In the genomic region with DNA sequence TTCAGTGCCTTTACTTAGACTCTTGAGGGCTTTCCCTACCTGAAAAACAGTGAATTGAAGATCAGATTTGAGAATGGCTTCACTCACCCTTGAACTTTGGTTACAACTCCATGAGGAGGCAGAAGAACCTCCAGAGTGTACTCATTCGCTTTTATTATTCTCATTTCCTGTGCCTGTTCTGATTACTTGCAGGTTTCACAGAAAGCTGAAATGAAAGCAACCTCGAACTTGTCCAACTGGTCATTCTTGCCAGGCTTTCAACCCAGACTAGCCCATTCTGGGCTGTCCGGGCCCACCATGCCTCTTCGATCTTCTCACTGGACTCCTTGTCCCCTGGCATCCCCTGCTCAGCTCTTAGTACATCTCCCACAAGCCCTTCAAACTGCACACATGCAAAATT, we compare ENCODE assay signal across 22 cellular contexts. TPM values are rescaled to one million over a fixed set of nuclear protein-coding genes. Genes with fewer than 3 reads are reported as not detected.
DNase-seq lines count a peak whose midpoint lies in the region; ATAC-seq and TF ChIP-seq lines count a peak whose summit lies in the region.
"Had no signal": no experiment of that assay in that cellular context is flagged by ENCODE, and none has a peak within 500 bp of the region (broad histone marks: within the 10 kb centered on the region; RNA-seq: fewer than 3 reads in every experiment).

No MANE protein-coding gene starts in this region.

- WGBS in hepatocyte (ENCODE audit: low lambda C conversion rate, missing lambda C conversion rate): 81% methylated on average over 4 of the region's 4 CpGs
- WGBS in neuronal stem cell (ENCODE audit: extremely low coverage in 2 of 2, insufficient read length in 2 of 2, insufficient replicate concordance in 1 of 2), 2 donors: no CpG with 5 or more reads among the region's 4 CpGs

- H3K9me2 ChIP-seq in hepatocyte (replicated peaks; ENCODE audit: insufficient read depth): no peaks in the 10 kb centered on the region
- no peaks in the 10 kb centered on the region for H3K9me2 ChIP-seq in OCI-LY7 (ENCODE audit: insufficient read depth, low read length)

- H2AFZ ChIP-seq in hepatocyte: no peak overlapping the region
- H2AFZ ChIP-seq in neuronal stem cell (ENCODE audit: low read length): peak overlapping the region; percentile 20
- no peak overlapping the region for H2AFZ ChIP-seq in OCI-LY7 (ENCODE audit: low read length)
- H2AFZ ChIP-seq: GM23338 had no signal

- no peak overlapping the region for H2BK120ac ChIP-seq in neuronal stem cell (ENCODE audit: low read depth, low read length)

- no peak overlapping the region for H3K27ac Mint-ChIP-seq in MCF 10A (ENCODE audit: low read depth, unreplicated experiment)
- H3K27ac Mint-ChIP-seq: CD4-positive, CD25-positive, alpha-beta regulatory T cell; GM23338; H9 had no signal

- H2BK5ac ChIP-seq in neuronal stem cell (ENCODE audit: low read length): no peak overlapping the region

- H3K36me3 ChIP-seq in breast epithelium (no peaks in the 10 kb centered on the region), hepatocyte (replicated peaks; ENCODE audit: insufficient read depth, low read depth) (no peaks in the 10 kb centered on the region), neuronal stem cell (replicated peaks in 1 of 2; ENCODE audit: control insufficient read depth in 2 of 2, insufficient read depth in 2 of 2, low read length in 2 of 2) (no peaks in the 10 kb centered on the region), A673 (ENCODE audit: insufficient read depth, low read length, poor library complexity, severe bottlenecking) (no peaks in the 10 kb centered on the region), OCI-LY7 (ENCODE audit: insufficient read depth, low read length) (no peaks in the 10 kb centered on the region)
- H3K36me3 ChIP-seq: BLaER1 had no signal

- H2AK5ac ChIP-seq in neuronal stem cell (ENCODE audit: low read depth, low read length): no peak overlapping the region

- no peaks in the 10 kb centered on the region for H3K27me3 ChIP-seq in breast epithelium
- H3K27me3 ChIP-seq in hepatocyte: no peaks in the 10 kb centered on the region
- H3K27me3 ChIP-seq in neuronal stem cell (ENCODE audit: control insufficient read depth in 3 of 3, insufficient read depth in 3 of 3, low read depth in 1 of 3, low read length in 3 of 3): no peaks in the 10 kb centered on the region
- no peaks in the 10 kb centered on the region for H3K27me3 ChIP-seq in A673 (replicated peaks; ENCODE audit: insufficient read depth, low read depth, low read length, poor library complexity)
- H3K27me3 ChIP-seq: BLaER1 had no signal

- POLR2A ChIA-PET in MCF 10A (lab: Yijun Ruan, JAX) (interaction anchor here (0.7 to 1.3 kb wide), 2 partner anchors 14 to 20 kb away, joined by 3 to 5 read pairs; a partner anchor contains a TSS), A673 (lab: Charles Lee; ENCODE audit: low non-redundant PET) (no interaction called here), OCI-LY7 (lab: Charles Lee) (no interaction called here)

- no peak overlapping the region for H4K8ac ChIP-seq in neuronal stem cell (ENCODE audit: low read depth, low read length)

- H3K4me1 ChIP-seq in breast epithelium (no peaks in the 10 kb centered on the region), hepatocyte (ENCODE audit: insufficient read depth) (peaks cover 23% of the 10 kb centered on the region), neuronal stem cell (ENCODE audit: control insufficient read depth in 2 of 2, insufficient read depth in 1 of 2, low read depth in 1 of 2, low read length in 2 of 2) (peaks cover 0 to 3% of the 10 kb centered on the region in 2 donors), A673 (ENCODE audit: insufficient read depth, low read length, poor library complexity, severe bottlenecking) (no peaks in the 10 kb centered on the region), OCI-LY7 (ENCODE audit: insufficient read depth, low read length, poor library complexity, severe bottlenecking) (no peaks in the 10 kb centered on the region)
- H3K4me1 ChIP-seq: BLaER1 had no signal

- H3K9me3 ChIP-seq in breast epithelium (no peaks in the 10 kb centered on the region), hepatocyte (ENCODE audit: low read depth) (no peaks in the 10 kb centered on the region), neuronal stem cell (replicated peaks in 1 of 2; ENCODE audit: control insufficient read depth in 2 of 2, insufficient read depth in 1 of 2, low read depth in 1 of 2, low read length in 2 of 2) (no peaks in the 10 kb centered on the region), A673 (ENCODE audit: low read depth, low read length, poor library complexity, severe bottlenecking) (no peaks in the 10 kb centered on the region), OCI-LY7 (ENCODE audit: low read length) (no peaks in the 10 kb centered on the region)
- H3K9me3 ChIP-seq: BLaER1 had no signal

- no peak overlapping the region for H2BK12ac ChIP-seq in neuronal stem cell (ENCODE audit: low read length)

- no peak overlapping the region for H3K4ac ChIP-seq in neuronal stem cell (ENCODE audit: low read length)

- TF ChIP-seq CTCF in breast epithelium (IDR thresholded peaks at IDR 0.05) (no peak), MCF 10A (IDR thresholded peaks at IDR 0.05; ENCODE audit: unreplicated experiment) (no peak), hepatocyte (IDR thresholded peaks at IDR 0.05; ENCODE audit: poor library complexity) (no peak), A673 (conservative IDR thresholded peaks at IDR 0.05; ENCODE audit: low read depth, low read length) (no peak), OCI-LY7 (conservative IDR thresholded peaks at IDR 0.05; ENCODE audit: low read length) (no peak)

- no peak overlapping the region for H3K4me3 ChIP-seq in breast epithelium
- H3K4me3 ChIP-seq in hepatocyte: no peak overlapping the region
- no peak overlapping the region for H3K4me3 ChIP-seq in neuronal stem cell (ENCODE audit: low read length in 2 of 2)
- H3K4me3 ChIP-seq in A673 (ENCODE audit: low read depth, low read length, poor library complexity, severe bottlenecking): no peak overlapping the region
- no peak overlapping the region for H3K4me3 ChIP-seq in OCI-LY7 (ENCODE audit: low read depth, low read length, poor library complexity, severe bottlenecking)
- H3K4me3 ChIP-seq: BLaER1, GM23338, K562 had no signal

- ATAC-seq in HG02852 (IDR thresholded peaks at IDR 0.05; ENCODE audit: unreplicated experiment): no peak
- ATAC-seq: GM23338, K562, Panc1 had no signal

- no peak overlapping the region for H4K91ac ChIP-seq in neuronal stem cell (ENCODE audit: low read depth, low read length, poor library complexity)

- no peak overlapping the region for H3K14ac ChIP-seq in neuronal stem cell (ENCODE audit: low read length)

- H3K4me2 ChIP-seq in hepatocyte (peak overlapping the region; percentile 7), neuronal stem cell (ENCODE audit: insufficient read depth, low read length, poor library complexity, severe bottlenecking) (no peak overlapping the region), OCI-LY7 (ENCODE audit: low read length) (no peak overlapping the region)
- H3K4me2 ChIP-seq: BLaER1, GM23338 had no signal

- H3K27ac ChIP-seq in breast epithelium (peak overlapping the region; percentile 8 to 38), hepatocyte (peak overlapping the region; percentile 50), neuronal stem cell (replicated peaks; ENCODE audit: low read length) (no peak overlapping the region), A673 (ENCODE audit: low read depth, low read length, poor library complexity, severe bottlenecking) (no peak overlapping the region), OCI-LY7 (ENCODE audit: low read depth, low read length, poor library complexity, severe bottlenecking) (no peak overlapping the region)
- H3K27ac ChIP-seq: BLaER1 had no signal

- H3K4me3 Mint-ChIP-seq in MCF 10A (ENCODE audit: unreplicated experiment): no peak overlapping the region
- H3K4me3 Mint-ChIP-seq: CD4-positive, CD25-positive, alpha-beta regulatory T cell; GM23338; H9 had no signal

- no peak overlapping the region for H3K18ac ChIP-seq in neuronal stem cell (ENCODE audit: low read length)

- intact Hi-C loops in breast epithelium (cut with DNase I; ENCODE audit: low total_unique reads): no loop called here
- intact Hi-C loops in MCF 10A (cut with micrococcal nuclease): no loop called here
- intact Hi-C loops in A673 (cut with micrococcal nuclease; ENCODE audit: unreplicated experiment): no loop called here
- intact Hi-C loops in OCI-LY7 (cut with micrococcal nuclease; ENCODE audit: unreplicated experiment): no loop called here

- H3K27me3 Mint-ChIP-seq in MCF 10A (ENCODE audit: insufficient read depth, unreplicated experiment): no peaks in the 10 kb centered on the region

- CTCF ChIA-PET in MCF 10A (lab: Yijun Ruan, JAX): no interaction called here
- CTCF ChIA-PET in A673 (lab: Charles Lee): no interaction called here
- CTCF ChIA-PET in OCI-LY7 (lab: Charles Lee; ENCODE audit: unreplicated experiment): no interaction called here

- no peak overlapping the region for H3K9ac ChIP-seq in neuronal stem cell (ENCODE audit: low read depth, low read length, poor library complexity)
- H3K9ac ChIP-seq: BLaER1 had no signal

- no peak overlapping the region for H2BK15ac ChIP-seq in neuronal stem cell (ENCODE audit: low read length)

- TF ChIP-seq POLR2A in breast epithelium (IDR thresholded peaks at IDR 0.05): no peak

- DNase-seq in breast epithelium (ENCODE audit: low spot score in 2 of 2) (no peak), MCF 10A (ENCODE audit: unreplicated experiment) (no peak), hepatocyte (ENCODE audit: low spot score) (no peak), neuronal stem cell (ENCODE audit: low spot score) (no peak), A673 (ENCODE audit: low spot score) (no peak), OCI-LY7 (ENCODE audit: low spot score) (no peak), putamen (ENCODE audit: low spot score) (no peak)
- DNase-seq: CD4-positive, CD25-positive, alpha-beta regulatory T cell; H9; Kasumi-1; NCI-H1105 treated with DMSO at 0.1 percent for 48 hours; NCI-H146; NCI-H1930; NCI-H2107; NCI-H524; NCI-H748 treated with DMSO at 0.1 percent for 48 hours; SHP77 treated with DMSO at 0.1 percent for 48 hours had no signal

- no TSS peak for BruUV-seq in MCF 10A (replicated peaks; lab: Mats Ljungman, UMichigan)
- BruUV-seq in A673 (replicated peaks; lab: Mats Ljungman, UMichigan): no TSS peak
- no TSS peak for BruUV-seq in OCI-LY7 (replicated peaks; lab: Mats Ljungman, UMichigan)

- no peaks in the 10 kb centered on the region for H3K79me1 ChIP-seq in neuronal stem cell (ENCODE audit: low read depth, low read length)

- H4K20me1 ChIP-seq in hepatocyte (ENCODE audit: insufficient read depth, poor library complexity, severe bottlenecking) (no peaks in the 10 kb centered on the region), OCI-LY7 (ENCODE audit: insufficient read depth, low read length) (no peaks in the 10 kb centered on the region)
- H4K20me1 ChIP-seq: BLaER1 had no signal

- no peaks in the 10 kb centered on the region for H3K9me3 Mint-ChIP-seq in MCF 10A (ENCODE audit: unreplicated experiment)
- H3K9me3 Mint-ChIP-seq: CD4-positive, CD25-positive, alpha-beta regulatory T cell; GM23338; H9 had no signal

- peaks cover 14% of the 10 kb centered on the region for H3K4me1 Mint-ChIP-seq in MCF 10A (ENCODE audit: insufficient read depth, unreplicated experiment)
- H3K4me1 Mint-ChIP-seq: CD4-positive, CD25-positive, alpha-beta regulatory T cell had no signal

- no peaks in the 10 kb centered on the region for H3K79me2 ChIP-seq in hepatocyte
- no peaks in the 10 kb centered on the region for H3K79me2 ChIP-seq in OCI-LY7 (ENCODE audit: insufficient read depth, low read depth, low read length)

- H3K36me3 Mint-ChIP-seq in MCF 10A (ENCODE audit: insufficient read depth, unreplicated experiment): no peaks in the 10 kb centered on the region
- H3K36me3 Mint-ChIP-seq: CD4-positive, CD25-positive, alpha-beta regulatory T cell had no signal

- H3K23ac ChIP-seq in neuronal stem cell (ENCODE audit: low read depth, low read length, poor library complexity): no peak overlapping the region

RNA-seq across cellular contexts. Expression of a gene that starts 20.2 kb away (rescaled TPM):
- total RNA-seq in breast epithelium (10 to 100 TPM; 22.2 to 36.4 (median 25.2) TPM), MCF 10A (2022) (53.4 and 63.0 TPM in 2 replicates), hepatocyte (20.7 and 22.7 TPM in 2 replicates), A673 (2021) (79.2 and 84.6 TPM in 2 replicates), OCI-LY7 (2022) (57.0 and 58.8 TPM in 2 replicates)
- polyA plus RNA-seq in hepatocyte: 16.3 and 17.3 TPM in 2 replicates
- polyA plus RNA-seq in neuronal stem cell (2013, experiment 1 of 2): 29.3 TPM
- polyA plus RNA-seq in neuronal stem cell (2013, experiment 2 of 2): 27.9 TPM
- total RNA-seq in OCI-LY7 (2014; rRNA removed; shearing (Covaris generic)): 12.4 and 20.7 TPM in 2 replicates

RNA-seq across cellular contexts. Expression of a gene that starts 54.7 kb away (rescaled TPM):
- 100 to 1,000 TPM in 2 of 3 donors, 10 to 100 TPM in 1; 63.0 to 135 (median 118) TPM for total RNA-seq in breast epithelium
- total RNA-seq in MCF 10A (2022): 149 TPM in 2 replicates
- 69.8 and 75.2 TPM in 2 replicates for total RNA-seq in hepatocyte
- 110 and 119 TPM in 2 replicates for polyA plus RNA-seq in hepatocyte
- 210 TPM for polyA plus RNA-seq in neuronal stem cell (2013, experiment 1 of 2)
- polyA plus RNA-seq in neuronal stem cell (2013, experiment 2 of 2): 225 TPM
- 151 and 166 TPM in 2 replicates for total RNA-seq in A673 (2021)
- 91.1 and 120 TPM in 2 replicates for total RNA-seq in OCI-LY7 (2014; rRNA removed; shearing (Covaris generic))
- total RNA-seq in OCI-LY7 (2022): 214 and 223 TPM in 2 replicates

Comparison
In these comparisons a context has a peak if more than half of its experiments do, and no peak if none do; other contexts are left out.
1. H3K27ac ChIP-seq: peak in breast epithelium (2 of 2) and hepatocyte (single experiment); none in neuronal stem cell (single experiment), A673 (single experiment) and OCI-LY7 (single experiment).